In the genomic region with DNA sequence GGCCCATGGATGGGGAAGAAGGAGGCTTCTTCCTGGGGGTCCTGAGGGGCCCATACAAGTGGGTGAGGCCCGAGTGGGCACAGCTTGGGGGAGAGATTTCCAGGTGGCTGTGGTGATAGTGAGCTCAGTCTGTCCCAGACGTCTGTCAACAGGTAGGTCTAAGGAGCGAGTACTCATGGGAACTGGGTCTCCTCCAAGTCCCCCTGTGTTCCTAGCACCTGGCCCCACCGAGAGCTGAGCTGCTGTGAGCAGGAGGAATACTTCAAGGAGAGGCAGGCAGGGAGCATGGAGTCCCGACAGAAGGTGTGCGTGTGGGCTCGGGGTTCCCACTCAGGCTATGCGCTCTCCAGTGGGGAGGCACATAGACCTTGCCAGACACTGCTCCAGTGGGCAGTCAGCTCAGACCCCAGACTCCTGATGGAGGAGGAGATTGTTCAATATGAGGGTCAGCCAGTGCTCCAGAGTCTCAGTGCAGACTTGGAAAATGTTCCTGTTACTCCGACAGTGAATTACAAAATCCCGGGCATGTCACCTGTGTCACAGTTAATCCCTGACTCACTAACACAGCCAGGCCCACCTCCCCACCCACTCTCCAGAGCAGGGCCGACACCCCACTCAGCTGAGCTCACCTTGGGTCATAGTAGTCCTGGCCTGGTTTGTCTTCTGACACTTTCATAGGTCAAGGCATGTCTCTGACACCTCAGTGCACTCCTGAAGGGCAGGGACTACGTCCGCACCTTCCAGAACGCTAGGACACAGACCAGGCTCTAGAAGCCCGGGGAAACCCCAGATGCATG, we compare ENCODE assay signal across 21 cellular contexts. TPM values are rescaled to one million over a fixed set of nuclear protein-coding genes. Genes with fewer than 3 reads are reported as not detected.
DNase-seq lines count a peak whose midpoint lies in the region; ATAC-seq and TF ChIP-seq lines count a peak whose summit lies in the region.
"Had no signal": no experiment of that assay in that cellular context is flagged by ENCODE, and none has a peak within 500 bp of the region (broad histone marks: within the 10 kb centered on the region; RNA-seq: fewer than 3 reads in every experiment).

No MANE protein-coding gene starts in this region.

- no peaks in the 10 kb centered on the region for H4K20me1 ChIP-seq in DND-41 (ENCODE audit: insufficient read depth, low read length)

- no peaks in the 10 kb centered on the region for H3K27me3 ChIP-seq in DND-41 (ENCODE audit: insufficient read depth, low read length, poor library complexity)
- H3K27me3 ChIP-seq in naive thymus-derived CD4-positive, alpha-beta T cell (ENCODE audit: control insufficient read depth in 2 of 2, insufficient read depth in 2 of 2, low read length in 2 of 2): no peaks in the 10 kb centered on the region

- DNase-seq in AG20443 (ENCODE audit: low spot score) (peak; percentile 2), DND-41 (no peak), ecto neural progenitor cell (ENCODE audit: low spot score) (peak; percentile 31), NCI-H82 (lab: John Stamatoyannopoulos, UW) (no peak), DMS79 (lab: John Stamatoyannopoulos, UW) (no peak)
- DNase-seq in naive thymus-derived CD4-positive, alpha-beta T cell: peak in 1 of 9 donors; percentile 9
- DNase-seq in activated CD4-positive, alpha-beta T cell treated with anti-CD3 and anti-CD28 coated beads for 1 hour: no peak
- DNase-seq: C1 segment of cervical spinal cord; CD8-positive, alpha-beta memory T cell; Kasumi-1; MG63; NCI-H1048; NCI-H1436; NCI-H2029; NCI-H69 had no signal

- H3K27me3 Mint-ChIP-seq in naive thymus-derived CD4-positive, alpha-beta T cell: peaks cover 0 to 48% (median 7%) of the 10 kb centered on the region in 5 donors

- no peak overlapping the region for H3K4me3 Mint-ChIP-seq in naive thymus-derived CD4-positive, alpha-beta T cell
- H3K4me3 Mint-ChIP-seq: CD8-positive, alpha-beta memory T cell had no signal

- peaks cover 0 to 1% (median 0%) of the 10 kb centered on the region in 11 donors for H3K9me3 Mint-ChIP-seq in naive thymus-derived CD4-positive, alpha-beta T cell
- H3K9me3 Mint-ChIP-seq: IgD-negative memory B cell had no signal

- H3K9me3 ChIP-seq in DND-41 (ENCODE audit: insufficient read depth, low read length, severe bottlenecking): no peaks in the 10 kb centered on the region
- no peaks in the 10 kb centered on the region for H3K9me3 ChIP-seq in naive thymus-derived CD4-positive, alpha-beta T cell (ENCODE audit: control insufficient read depth in 2 of 3, low read length in 3 of 3)
- H3K9me3 ChIP-seq: A549, MG63 had no signal

- POLR2A ChIA-PET in naive thymus-derived CD4-positive, alpha-beta T cell (lab: Charles Lee): no interaction called here

- intact Hi-C loops in naive thymus-derived CD4-positive, alpha-beta T cell (cut with micrococcal nuclease): no loop called here

- H3K4me2 ChIP-seq in DND-41 (ENCODE audit: insufficient read depth, low read length): no peak overlapping the region
- H3K4me2 ChIP-seq: A549 had no signal

- no peak overlapping the region for H3K27ac Mint-ChIP-seq in naive thymus-derived CD4-positive, alpha-beta T cell
- H3K27ac Mint-ChIP-seq: CD8-positive, alpha-beta memory T cell; IgD-negative memory B cell had no signal

- H3K4me1 ChIP-seq in DND-41 (ENCODE audit: insufficient read depth, low read length): peaks cover 47% of the 10 kb centered on the region
- no peaks in the 10 kb centered on the region for H3K4me1 ChIP-seq in naive thymus-derived CD4-positive, alpha-beta T cell (ENCODE audit: control insufficient read depth in 2 of 2, insufficient read depth in 2 of 2, low read length in 2 of 2)
- H3K4me1 ChIP-seq: A549 had no signal

- ATAC-seq in DND-41 (ENCODE audit: insufficient read depth, low read depth): no peak
- peak; percentile 18 for ATAC-seq in naive thymus-derived CD4-positive, alpha-beta T cell
- ATAC-seq: A549, Panc1 had no signal

- CTCF ChIA-PET in naive thymus-derived CD4-positive, alpha-beta T cell (lab: Charles Lee): no interaction called here

- H3K9ac ChIP-seq in DND-41 (ENCODE audit: low read depth, low read length): peak overlapping the region; percentile 46

- no peak overlapping the region for H3K4me3 ChIP-seq in DND-41 (ENCODE audit: low read depth in 1 of 2, low read length in 2 of 2)
- no peak overlapping the region for H3K4me3 ChIP-seq in naive thymus-derived CD4-positive, alpha-beta T cell (ENCODE audit: low read length)
- H3K4me3 ChIP-seq: A549, MG63 had no signal

- TF ChIP-seq CTCF in DND-41 (IDR thresholded peaks at IDR 0.05; ENCODE audit: borderline replicate concordance, extremely low read depth, low read length, poor library complexity, severe bottlenecking): no peak

- H3K79me2 ChIP-seq in DND-41 (ENCODE audit: insufficient read depth, low read length): no peaks in the 10 kb centered on the region

- H3K36me3 Mint-ChIP-seq in naive thymus-derived CD4-positive, alpha-beta T cell: no peaks in the 10 kb centered on the region
- H3K36me3 Mint-ChIP-seq: CD8-positive, alpha-beta memory T cell; IgD-negative memory B cell had no signal

- H2AFZ ChIP-seq in DND-41 (ENCODE audit: low read depth, low read length): no peak overlapping the region

- peak overlapping the region; percentile 83 for H3K27ac ChIP-seq in DND-41 (ENCODE audit: low read length)
- no peak overlapping the region for H3K27ac ChIP-seq in naive thymus-derived CD4-positive, alpha-beta T cell (ENCODE audit: low read depth, low read length)
- H3K27ac ChIP-seq: A549 had no signal

- H3K4me1 Mint-ChIP-seq in naive thymus-derived CD4-positive, alpha-beta T cell: peaks cover 0 to 21% (median 3%) of the 10 kb centered on the region in 7 donors

- H3K36me3 ChIP-seq in DND-41 (ENCODE audit: insufficient read depth, low read length): no peaks in the 10 kb centered on the region
- H3K36me3 ChIP-seq in naive thymus-derived CD4-positive, alpha-beta T cell (ENCODE audit: control insufficient read depth in 2 of 3, insufficient read depth in 3 of 3, low read length in 3 of 3): no peaks in the 10 kb centered on the region
- H3K36me3 ChIP-seq: MG63 had no signal

RNA-seq across cellular contexts. Expression of a gene that starts 28.2 kb away (rescaled TPM):
- total RNA-seq in naive thymus-derived CD4-positive, alpha-beta T cell: not detected
- not detected for polyA plus RNA-seq in naive thymus-derived CD4-positive, alpha-beta T cell
- total RNA-seq: CD8-positive, alpha-beta memory T cell; G401; HT1080; SK-MEL-5 had no signal
- polyA plus RNA-seq: A549; CD8-positive, alpha-beta memory T cell; IgD-negative memory B cell had no signal

RNA-seq across cellular contexts. Expression of a gene that starts 37.4 kb away (rescaled TPM):
- total RNA-seq in naive thymus-derived CD4-positive, alpha-beta T cell: not detected
- polyA plus RNA-seq in naive thymus-derived CD4-positive, alpha-beta T cell: not detected
- total RNA-seq: CD8-positive, alpha-beta memory T cell; G401; HT1080; SK-MEL-5 had no signal
- polyA plus RNA-seq: A549; CD8-positive, alpha-beta memory T cell; IgD-negative memory B cell had no signal

RNA-seq across cellular contexts. Expression of a gene that starts 41.1 kb away (rescaled TPM):
- not detected for total RNA-seq in naive thymus-derived CD4-positive, alpha-beta T cell
- polyA plus RNA-seq in naive thymus-derived CD4-positive, alpha-beta T cell: not detected
- total RNA-seq: CD8-positive, alpha-beta memory T cell; G401; HT1080; SK-MEL-5 had no signal
- polyA plus RNA-seq: A549; CD8-positive, alpha-beta memory T cell; IgD-negative memory B cell had no signal

Comparison
In these comparisons a context has a peak if more than half of its experiments do, and no peak if none do; other contexts are left out.
1. DNase-seq: peak in AG20443 (single experiment) and ecto neural progenitor cell (single experiment); none in DND-41 (single experiment), NCI-H82 (single experiment), DMS79 (single experiment) and activated CD4-positive, alpha-beta T cell treated with anti-CD3 and anti-CD28 coated beads for 1 hour (single experiment).